In genomic region chr3:80889643-80890042, GRCh38 we compare ENCODE assay signal across 18 cellular contexts.
"Had no signal": no experiment of that assay in that cellular context is flagged by ENCODE, and none has a peak within 500 bp of the region (broad histone marks: within the 10 kb centered on the region; RNA-seq: fewer than 3 reads in every experiment).

No MANE protein-coding gene starts in this region.

- ATAC-seq: effector memory CD8-positive, alpha-beta T cell; foreskin keratinocyte; heart left ventricle; naive thymus-derived CD4-positive, alpha-beta T cell; psoas muscle; sciatic nerve; stimulated activated memory B cell treated with anti-CD40 and anti-IgM and Interleukin-4, amounts not matched to agents 10 μg/mL and 1 μg/mL and 100 μg/mL, for 72 hours had no signal

- DNase-seq: cortex of kidney; effector memory CD8-positive, alpha-beta T cell; erythroblast; heart left ventricle; hippocampal formation; naive thymus-derived CD4-positive, alpha-beta T cell; nephron progenitor cell; psoas muscle; spleen; stimulated activated CD4-positive, alpha-beta T cell treated with anti-CD3 and anti-CD28 coated beads, Interleukin-15, amount 100 ng/mL, for 24 hours; stimulated activated CD4-positive, alpha-beta T cell treated with anti-CD3 and anti-CD28 coated beads, Interleukin-1b, Interleukin-23, amount 100 ng/mL, for 48 hours; stimulated activated CD4-positive, alpha-beta T cell treated with anti-CD3 and anti-CD28 coated beads, Interleukin-4, amount 100 ng/mL, for 24 hours; tibial artery; upper lobe of left lung; uterus had no signal
